Comparison of ENCODE assay signal across 32 cellular contexts in the genomic region with DNA sequence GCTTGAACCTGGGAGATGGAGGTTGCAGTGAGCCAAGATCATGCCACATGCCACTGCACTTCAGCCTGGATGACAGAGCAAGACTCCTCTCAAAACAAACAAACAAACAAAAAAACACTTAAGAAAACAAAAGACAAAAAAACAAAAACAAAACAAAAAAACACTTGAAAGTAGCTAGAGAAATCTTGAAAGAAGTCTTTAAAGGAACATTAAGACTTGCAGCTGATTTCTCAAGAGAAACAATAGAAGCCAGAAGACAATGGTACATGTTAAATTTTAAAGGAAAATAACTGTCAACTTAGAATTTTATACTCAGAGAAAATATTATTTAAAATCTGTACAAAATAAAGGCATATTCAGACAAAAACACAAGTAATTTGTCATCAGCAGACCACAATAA.
A peak's percentile ranks its signal among the peaks of the same experiment; 100 is the strongest.
DNase-seq lines count a peak whose midpoint lies in the region; ATAC-seq, FAIRE-seq and TF ChIP-seq lines count a peak whose summit lies in the region.
"Had no signal": no experiment of that assay in that cellular context is flagged by ENCODE, and none has a peak within 500 bp of the region (broad histone marks: within the 10 kb centered on the region; RNA-seq: fewer than 3 reads in every experiment).

No MANE protein-coding gene starts in this region.

- ATAC-seq in GM18858 (IDR thresholded peaks at IDR 0.05; ENCODE audit: unreplicated experiment), result no peak
- ATAC-seq: effector memory CD8-positive, alpha-beta T cell; esophagus mucosa; gastrocnemius medialis; left lobe of liver; naive thymus-derived CD4-positive, alpha-beta T cell had no signal

- H3K4me3 ChIP-seq in esophagus squamous epithelium (no peak overlapping the region), Karpas-422 (ENCODE audit: low read length) (no peak overlapping the region)
- H3K4me3 ChIP-seq: colonic mucosa, gastrocnemius medialis, hepatocyte, MG63, SK-N-MC had no signal

- no peak overlapping the region for H3K4me2 ChIP-seq in Karpas-422 (ENCODE audit: low read depth, low read length, poor library complexity, severe bottlenecking)
- H3K4me2 ChIP-seq: hepatocyte had no signal

- H3K9me3 ChIP-seq in esophagus squamous epithelium (peaks cover 0 to 12% (median 9%) of the 10 kb centered on the region in 3 donors), Karpas-422 (ENCODE audit: low read length) (peaks cover 3% of the 10 kb centered on the region; the same call in 1 of the 2 replicates)
- H3K9me3 ChIP-seq: colonic mucosa, gastrocnemius medialis had no signal

- intact Hi-C loops in esophagus squamous epithelium (cut with DNase I), result no loop called here

- peak; percentile 92 for FAIRE-seq in islet of Langerhans (lab: Jason Lieb, UNC)
- FAIRE-seq: bronchial epithelial cell, H1 had no signal

- peaks cover 20% of the 10 kb centered on the region for H3K36me3 Mint-ChIP-seq in HFFc6 (ENCODE audit: low read depth)
- H3K36me3 Mint-ChIP-seq: naive thymus-derived CD4-positive, alpha-beta T cell; type B pancreatic cell had no signal

- TF ChIP-seq CTCF in HFFc6 (IDR thresholded peaks at IDR 0.05) (no peak), esophagus squamous epithelium (IDR thresholded peaks at IDR 0.05) (no peak)

- DNase-seq in NOMO-1 treated with DMSO at 0.1 percent for 48 hours (lab: John Stamatoyannopoulos, UW; ENCODE audit: unreplicated experiment), result peak; percentile 13
- no peak for DNase-seq in NOMO-1 treated with dmso at 0.1 percent for 144 hours (lab: John Stamatoyannopoulos, UW; ENCODE audit: unreplicated experiment)
- peak; percentile 13 for DNase-seq in HFFc6
- peak; percentile 16 for DNase-seq in RPMI7951 (ENCODE audit: low read depth)
- DNase-seq in esophagus squamous epithelium (lab: John Stamatoyannopoulos, UW), result no peak
- DNase-seq in Karpas-422, result no peak
- DNase-seq: activated CD4-positive, alpha-beta T cell treated with anti-CD3 and anti-CD28 coated beads, Interleukin-2, amount 10 ng/mL, durations not matched to agents 7 days and 5 days; activated naive CD4-positive, alpha-beta T cell treated with anti-CD3 and anti-CD28 coated beads for 36 hours; activated T-cell treated with anti-CD3 and anti-CD28 coated beads, Interleukin-2, amount 50 U/mL, for 48 hours; amygdala; colonic mucosa; effector memory CD8-positive, alpha-beta T cell; gastrocnemius medialis; MG63; naive thymus-derived CD4-positive, alpha-beta T cell; NCI-H146; NCI-H510A treated with DMSO at 0.1 percent for 48 hours; nucleus accumbens; RPMI8226; WERI-Rb-1 had no signal

- H2AFZ ChIP-seq in Karpas-422 (ENCODE audit: low read length), result no peak overlapping the region
- H2AFZ ChIP-seq: hepatocyte had no signal

- H3K27ac Mint-ChIP-seq in HFFc6, result no peak overlapping the region
- H3K27ac Mint-ChIP-seq: activated CD4-positive, alpha-beta T cell treated with anti-CD3 and anti-CD28 coated beads, Interleukin-2, amount 10 ng/mL, durations not matched to agents 7 days and 5 days; activated naive CD4-positive, alpha-beta T cell treated with anti-CD3 and anti-CD28 coated beads for 36 hours; B cell; effector memory CD8-positive, alpha-beta T cell; mesothelial cell of epicardium; naive thymus-derived CD4-positive, alpha-beta T cell; T-helper 2 cell treated with Interferon-gamma antibody and Interleukin-4, amounts not matched to agents 5 μg/mL and 100 μg/mL, for 36 hours; type B pancreatic cell had no signal

- H3K4me1 Mint-ChIP-seq in HFFc6 (ENCODE audit: low read depth), result peaks cover 14% of the 10 kb centered on the region
- H3K4me1 Mint-ChIP-seq: activated CD4-positive, alpha-beta T cell treated with anti-CD3 and anti-CD28 coated beads, Interleukin-2, amount 10 ng/mL, durations not matched to agents 7 days and 5 days; B cell; naive thymus-derived CD4-positive, alpha-beta T cell had no signal

- no peak overlapping the region for H3K4me3 Mint-ChIP-seq in HFFc6
- H3K4me3 Mint-ChIP-seq: activated CD4-positive, alpha-beta T cell treated with anti-CD3 and anti-CD28 coated beads, Interleukin-2, amount 10 ng/mL, durations not matched to agents 7 days and 5 days; activated naive CD4-positive, alpha-beta T cell treated with anti-CD3 and anti-CD28 coated beads for 36 hours; B cell; effector memory CD8-positive, alpha-beta T cell; mesothelial cell of epicardium; naive thymus-derived CD4-positive, alpha-beta T cell; T-helper 2 cell treated with Interferon-gamma antibody and Interleukin-4, amounts not matched to agents 5 μg/mL and 100 μg/mL, for 36 hours; type B pancreatic cell had no signal

- H3K4me1 ChIP-seq in esophagus squamous epithelium (no peaks in the 10 kb centered on the region), Karpas-422 (ENCODE audit: low read length) (no peaks in the 10 kb centered on the region)
- H3K4me1 ChIP-seq: colonic mucosa, gastrocnemius medialis had no signal

- H3K9me3 Mint-ChIP-seq in HFFc6, result peaks cover 19% of the 10 kb centered on the region
- H3K9me3 Mint-ChIP-seq: activated CD4-positive, alpha-beta T cell treated with anti-CD3 and anti-CD28 coated beads, Interleukin-2, amount 10 ng/mL, durations not matched to agents 7 days and 5 days; type B pancreatic cell had no signal

- H3K27ac ChIP-seq in esophagus squamous epithelium (no peak overlapping the region), Karpas-422 (ENCODE audit: low read length) (no peak overlapping the region)
- H3K27ac ChIP-seq: colonic mucosa, gastrocnemius medialis, hepatocyte, SK-N-MC, WERI-Rb-1 had no signal

- H3K36me3 ChIP-seq in esophagus squamous epithelium (no peaks in the 10 kb centered on the region), Karpas-422 (ENCODE audit: insufficient read depth, low read length) (no peaks in the 10 kb centered on the region)
- H3K36me3 ChIP-seq: colonic mucosa, gastrocnemius medialis, MG63, WERI-Rb-1 had no signal

- H3K27me3 ChIP-seq in esophagus squamous epithelium (no peaks in the 10 kb centered on the region), Karpas-422 (ENCODE audit: low read length) (no peaks in the 10 kb centered on the region)
- H3K27me3 ChIP-seq: colonic mucosa, gastrocnemius medialis, hepatocyte, MG63 had no signal

- no peaks in the 10 kb centered on the region for H3K79me2 ChIP-seq in Karpas-422 (ENCODE audit: low read length)
- H3K79me2 ChIP-seq: hepatocyte had no signal

- no peaks in the 10 kb centered on the region for H4K20me1 ChIP-seq in Karpas-422 (ENCODE audit: insufficient read depth, low read depth, low read length)

- TF ChIP-seq POLR2A in esophagus squamous epithelium (IDR thresholded peaks at IDR 0.05), result no peak

- no peak overlapping the region for H3K9ac ChIP-seq in Karpas-422 (ENCODE audit: low read length)

- no peaks in the 10 kb centered on the region for H3K9me2 ChIP-seq in Karpas-422 (replicated peaks; ENCODE audit: insufficient read depth, low read length)

- H3K27me3 Mint-ChIP-seq in HFFc6 (ENCODE audit: insufficient read depth), result no peaks in the 10 kb centered on the region
- H3K27me3 Mint-ChIP-seq: activated CD4-positive, alpha-beta T cell treated with anti-CD3 and anti-CD28 coated beads, Interleukin-2, amount 10 ng/mL, durations not matched to agents 7 days and 5 days; effector memory CD8-positive, alpha-beta T cell had no signal

Comparison
In these comparisons a context has a peak if more than half of its experiments do, and no peak if none do; other contexts are left out.
1. DNase-seq: peak in NOMO-1 treated with DMSO at 0.1 percent for 48 hours (single experiment), HFFc6 (single experiment) and RPMI7951 (single experiment); none in NOMO-1 treated with dmso at 0.1 percent for 144 hours (single experiment), esophagus squamous epithelium (single experiment) and Karpas-422 (single experiment).